8 cellular contexts compared by ENCODE assay signal in the genomic region with DNA sequence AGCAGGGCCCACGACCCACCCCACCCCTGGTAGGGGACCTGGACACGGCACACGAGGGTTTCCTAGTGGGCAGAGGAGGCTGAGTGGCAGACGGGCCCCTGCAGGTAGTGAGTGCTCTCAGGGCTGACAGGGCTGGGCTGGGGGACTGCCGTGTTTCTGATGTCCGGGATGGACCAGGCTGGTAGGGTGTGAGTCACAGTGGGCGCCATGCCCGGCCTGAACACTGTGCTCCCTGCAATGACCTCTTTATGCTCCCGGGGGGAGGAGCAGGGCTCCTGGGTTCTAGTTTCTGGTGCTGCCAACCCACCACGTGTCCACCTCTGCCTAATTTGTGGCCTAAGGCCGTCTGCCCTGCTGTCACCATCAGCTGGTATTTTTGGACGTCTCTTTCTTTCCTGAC. TPM values are rescaled to one million over a fixed set of nuclear protein-coding genes. Genes with fewer than 3 reads are reported as not detected.
A peak's percentile ranks its signal among the peaks of the same experiment; 100 is the strongest.
DNase-seq lines count a peak whose midpoint lies in the region; ATAC-seq and TF ChIP-seq lines count a peak whose summit lies in the region.

No MANE protein-coding gene starts in this region.

- peaks cover 3% of the 10 kb centered on the region for H3K9me3 Mint-ChIP-seq in GM23338
- no peaks in the 10 kb centered on the region for H3K9me3 Mint-ChIP-seq in progenitor cell of endocrine pancreas (ENCODE audit: low read depth)

- intact Hi-C loops in cardiac septum (cut with DNase I): loop anchor here (1.0 to 5.0 kb wide), 2 partner anchors 10 to 293 kb away; partner anchors contain the start of gene PCGF2

- H3K36me3 ChIP-seq in GM23338 (ENCODE audit: insufficient read depth) (peaks cover 3% of the 10 kb centered on the region; the same call in 1 of the 2 replicates), adipocyte (ENCODE audit: control insufficient read depth, insufficient read depth, low read length, severe bottlenecking) (peaks cover 15% of the 10 kb centered on the region)

- H3K9me3 ChIP-seq in adipocyte (ENCODE audit: control insufficient read depth, low read length): no peaks in the 10 kb centered on the region

- no peaks in the 10 kb centered on the region; the same call in 1 of the 2 replicates for H4K20me1 ChIP-seq in GM23338 (replicated peaks; ENCODE audit: insufficient read depth)

- TF ChIP-seq CTCF in GM23338 (conservative IDR thresholded peaks at IDR 0.05; ENCODE audit: low read depth in 2 of 2) (no peak), progenitor cell of endocrine pancreas (IDR thresholded peaks at IDR 0.05; ENCODE audit: unreplicated experiment) (no peak)

- H3K4me1 ChIP-seq in GM23338 (ENCODE audit: insufficient read depth): peaks cover 54% of the 10 kb centered on the region
- peaks cover 17% of the 10 kb centered on the region for H3K4me1 ChIP-seq in adipocyte (ENCODE audit: control insufficient read depth, insufficient read depth, low read length)

- H3K4me2 ChIP-seq in GM23338: peak overlapping the region; percentile 85

- peaks cover 68% of the 10 kb centered on the region for H3K79me2 ChIP-seq in GM23338 (replicated peaks; ENCODE audit: insufficient read depth)

- DNase-seq in GM23338 (ENCODE audit: low spot score) (no peak), adipocyte (ENCODE audit: low read depth) (peak; percentile 91), cardiac septum (ENCODE audit: low spot score) (peak; percentile 92), progenitor cell of endocrine pancreas (ENCODE audit: low spot score, unreplicated experiment) (no peak), DMS114 treated with DMSO at 0.1 percent for 48 hours (lab: John Stamatoyannopoulos, UW; ENCODE audit: unreplicated experiment) (no peak), NCI-H146 treated with DMSO at 0.1 percent for 48 hours (lab: John Stamatoyannopoulos, UW; ENCODE audit: unreplicated experiment) (no peak), SKM-1 (lab: John Stamatoyannopoulos, UW; ENCODE audit: unreplicated experiment) (no peak)

- H3K4me3 Mint-ChIP-seq in GM23338: peak overlapping the region; percentile 81
- H3K4me3 Mint-ChIP-seq in progenitor cell of endocrine pancreas (ENCODE audit: low read depth): peak overlapping the region; percentile 34

- H3K27ac ChIP-seq in GM23338 (ENCODE audit: low read depth): peak overlapping the region; percentile 97

- peaks cover 43% of the 10 kb centered on the region for H3K27me3 Mint-ChIP-seq in GM23338 (ENCODE audit: insufficient read depth, low read depth, poor library complexity)
- H3K27me3 Mint-ChIP-seq in progenitor cell of endocrine pancreas: peaks cover 64% of the 10 kb centered on the region

- ATAC-seq in GM23338 (no peak), GM18861 (IDR thresholded peaks at IDR 0.05; ENCODE audit: unreplicated experiment) (no peak)

- no peak overlapping the region for H2AFZ ChIP-seq in GM23338

- peaks cover 66% of the 10 kb centered on the region for H3K4me1 Mint-ChIP-seq in GM23338
- H3K4me1 Mint-ChIP-seq in progenitor cell of endocrine pancreas (ENCODE audit: low read depth): peaks cover 18% of the 10 kb centered on the region

- no peaks in the 10 kb centered on the region for H3K9me2 ChIP-seq in GM23338 (ENCODE audit: insufficient read depth)

- H3K27me3 ChIP-seq in GM23338 (ENCODE audit: insufficient read depth) (no peaks in the 10 kb centered on the region), adipocyte (replicated peaks; ENCODE audit: control insufficient read depth, insufficient read depth, low read length) (no peaks in the 10 kb centered on the region)

- H3K36me3 Mint-ChIP-seq in GM23338 (ENCODE audit: low read depth) (peaks cover 19% of the 10 kb centered on the region), progenitor cell of endocrine pancreas (ENCODE audit: insufficient read depth) (no peaks in the 10 kb centered on the region)

- H3K27ac Mint-ChIP-seq in GM23338: peak overlapping the region; percentile 81
- no peak overlapping the region for H3K27ac Mint-ChIP-seq in progenitor cell of endocrine pancreas

- H3K9ac ChIP-seq in adipocyte (ENCODE audit: low read length): peak overlapping the region; percentile 23

- peaks cover 37% of the 10 kb centered on the region for H3F3A ChIP-seq in GM23338 (replicated peaks; ENCODE audit: low read depth)

- peak overlapping the region; percentile 69 for H3K4me3 ChIP-seq in GM23338
- peak overlapping the region; percentile 67 for H3K4me3 ChIP-seq in adipocyte (ENCODE audit: low read length)

TF ChIP-seq in GM23338, 12 proteins besides CTCF, POLR2A, EP300 and RAD21 (continues in another document):
- TF ChIP-seq, protein P1, sequence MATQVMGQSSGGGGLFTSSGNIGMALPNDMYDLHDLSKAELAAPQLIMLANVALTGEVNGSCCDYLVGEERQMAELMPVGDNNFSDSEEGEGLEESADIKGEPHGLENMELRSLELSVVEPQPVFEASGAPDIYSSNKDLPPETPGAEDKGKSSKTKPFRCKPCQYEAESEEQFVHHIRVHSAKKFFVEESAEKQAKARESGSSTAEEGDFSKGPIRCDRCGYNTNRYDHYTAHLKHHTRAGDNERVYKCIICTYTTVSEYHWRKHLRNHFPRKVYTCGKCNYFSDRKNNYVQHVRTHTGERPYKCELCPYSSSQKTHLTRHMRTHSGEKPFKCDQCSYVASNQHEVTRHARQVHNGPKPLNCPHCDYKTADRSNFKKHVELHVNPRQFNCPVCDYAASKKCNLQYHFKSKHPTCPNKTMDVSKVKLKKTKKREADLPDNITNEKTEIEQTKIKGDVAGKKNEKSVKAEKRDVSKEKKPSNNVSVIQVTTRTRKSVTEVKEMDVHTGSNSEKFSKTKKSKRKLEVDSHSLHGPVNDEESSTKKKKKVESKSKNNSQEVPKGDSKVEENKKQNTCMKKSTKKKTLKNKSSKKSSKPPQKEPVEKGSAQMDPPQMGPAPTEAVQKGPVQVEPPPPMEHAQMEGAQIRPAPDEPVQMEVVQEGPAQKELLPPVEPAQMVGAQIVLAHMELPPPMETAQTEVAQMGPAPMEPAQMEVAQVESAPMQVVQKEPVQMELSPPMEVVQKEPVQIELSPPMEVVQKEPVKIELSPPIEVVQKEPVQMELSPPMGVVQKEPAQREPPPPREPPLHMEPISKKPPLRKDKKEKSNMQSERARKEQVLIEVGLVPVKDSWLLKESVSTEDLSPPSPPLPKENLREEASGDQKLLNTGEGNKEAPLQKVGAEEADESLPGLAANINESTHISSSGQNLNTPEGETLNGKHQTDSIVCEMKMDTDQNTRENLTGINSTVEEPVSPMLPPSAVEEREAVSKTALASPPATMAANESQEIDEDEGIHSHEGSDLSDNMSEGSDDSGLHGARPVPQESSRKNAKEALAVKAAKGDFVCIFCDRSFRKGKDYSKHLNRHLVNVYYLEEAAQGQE (IDR thresholded peaks at IDR 0.05; ENCODE audit: unreplicated experiment): no peak
- TF ChIP-seq POLR2AphosphoS5 (IDR thresholded peaks at IDR 0.05; ENCODE audit: low read depth) (no peak), CREB1 (CRISPR knock-in tag; IDR thresholded peaks at IDR 0.05; ENCODE audit: low read depth) (no peak), EZH2 (IDR thresholded peaks at IDR 0.05; ENCODE audit: low read depth, unreplicated experiment) (no peak), STAT1 (IDR thresholded peaks at IDR 0.05; ENCODE audit: unreplicated experiment) (no peak), JUNB (IDR thresholded peaks at IDR 0.05; ENCODE audit: unreplicated experiment) (no peak), NANOG (IDR thresholded peaks at IDR 0.05; ENCODE audit: borderline replicate concordance) (no peak)
- TF ChIP-seq, protein P2, sequence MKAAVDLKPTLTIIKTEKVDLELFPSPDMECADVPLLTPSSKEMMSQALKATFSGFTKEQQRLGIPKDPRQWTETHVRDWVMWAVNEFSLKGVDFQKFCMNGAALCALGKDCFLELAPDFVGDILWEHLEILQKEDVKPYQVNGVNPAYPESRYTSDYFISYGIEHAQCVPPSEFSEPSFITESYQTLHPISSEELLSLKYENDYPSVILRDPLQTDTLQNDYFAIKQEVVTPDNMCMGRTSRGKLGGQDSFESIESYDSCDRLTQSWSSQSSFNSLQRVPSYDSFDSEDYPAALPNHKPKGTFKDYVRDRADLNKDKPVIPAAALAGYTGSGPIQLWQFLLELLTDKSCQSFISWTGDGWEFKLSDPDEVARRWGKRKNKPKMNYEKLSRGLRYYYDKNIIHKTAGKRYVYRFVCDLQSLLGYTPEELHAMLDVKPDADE (IDR thresholded peaks at IDR 0.05): no peak

RNA-seq across cellular contexts. Expression of gene ARHGAP23, which starts 26.3 kb away (rescaled TPM):
- 116 and 150 TPM in 2 replicates for total RNA-seq in GM23338 (2014; rRNA removed; shearing (Covaris generic))
- polyA plus RNA-seq in GM23338 (2016; fragmentation: Nextera tagmentation; extraction: Ambion mirVana): 21.4 and 24.1 TPM in 2 replicates
- 96.8 TPM for total RNA-seq in cardiac septum
- 2.9 and 3.3 TPM in 2 replicates for total RNA-seq in progenitor cell of endocrine pancreas

Comparison
In these comparisons a context has a peak if more than half of its experiments do, and no peak if none do; other contexts are left out.
1. DNase-seq: peak in adipocyte (single experiment) and cardiac septum (single experiment); none in GM23338 (single experiment), progenitor cell of endocrine pancreas (single experiment), DMS114 treated with DMSO at 0.1 percent for 48 hours (single experiment), NCI-H146 treated with DMSO at 0.1 percent for 48 hours (single experiment) and SKM-1 (single experiment).
2. RNA of gene ARHGAP23, which starts 26.3 kb away (total RNA-seq): 116 to 150 TPM in GM23338 and 96.8 TPM in cardiac septum (single experiment); 2.9 to 3.3 TPM in progenitor cell of endocrine pancreas; every median in the first group is over 10 times any median in the second.